ENCODE assay signal across 17 cellular contexts in the genomic region with DNA sequence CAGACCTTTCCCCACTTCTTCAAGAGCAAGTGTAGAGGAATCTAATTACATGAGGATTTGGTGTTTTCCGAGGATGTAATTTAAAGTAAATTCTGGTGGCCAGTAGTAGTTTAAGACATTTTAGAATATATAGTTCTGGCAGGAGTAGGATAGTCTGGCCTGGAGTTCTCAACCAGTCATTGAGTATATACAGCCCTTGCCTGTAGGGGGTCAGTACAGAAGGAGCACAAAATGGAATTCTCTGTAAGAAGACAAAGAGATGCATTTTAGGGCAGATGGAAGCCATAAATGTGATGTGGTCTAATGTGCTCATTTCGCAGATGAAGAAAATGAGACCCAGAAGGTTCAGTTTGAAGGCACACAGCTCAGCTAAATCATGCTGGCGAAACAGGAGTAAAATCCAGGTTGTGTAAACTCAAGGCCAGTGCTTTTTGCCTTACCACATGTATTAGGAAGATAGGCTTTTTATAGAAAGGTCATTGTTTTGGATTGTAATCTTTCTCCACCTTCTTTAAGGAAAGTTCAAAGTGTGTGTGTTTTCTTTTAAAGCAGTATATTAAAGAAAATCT. TPM values are rescaled to one million over a fixed set of nuclear protein-coding genes. Genes with fewer than 3 reads are reported as not detected.
DNase-seq lines count a peak whose midpoint lies in the region; ATAC-seq and TF ChIP-seq lines count a peak whose summit lies in the region.
"Had no signal": no experiment of that assay in that cellular context is flagged by ENCODE, and none has a peak within 500 bp of the region (broad histone marks: within the 10 kb centered on the region; RNA-seq: fewer than 3 reads in every experiment).

No MANE protein-coding gene starts in this region.

- H3K27ac ChIP-seq in AG04450 (ENCODE audit: low read depth, low read length), result no peak overlapping the region
- H3K27ac ChIP-seq in mesendoderm (ENCODE audit: low read depth, low read length), result no peak overlapping the region
- H3K27ac ChIP-seq: SJSA1, uterus had no signal

- no peaks in the 10 kb centered on the region for H3K4me1 ChIP-seq in mesendoderm (ENCODE audit: control insufficient read depth, low read depth, low read length)
- H3K4me1 ChIP-seq: SJSA1 had no signal

- TF ChIP-seq CTCF in AG04450 (IDR thresholded peaks at IDR 0.05; ENCODE audit: low read depth, low read length) (0 out of 2 replicates have a peak, but pooled peaks have one; percentile 15), choroid plexus epithelial cell (conservative IDR thresholded peaks at IDR 0.05; ENCODE audit: low read depth, low read length) (peak; percentile 39)

- peaks cover 3% of the 10 kb centered on the region for H3K79me1 ChIP-seq in mesendoderm (ENCODE audit: low read length)

- H3K27me3 ChIP-seq in AG04450 (ENCODE audit: control insufficient read depth, insufficient read depth, low read length) (no peaks in the 10 kb centered on the region), mesendoderm (ENCODE audit: insufficient read depth, low read length, poor library complexity) (no peaks in the 10 kb centered on the region)
- H3K27me3 ChIP-seq: SJSA1, uterus had no signal

- no peak overlapping the region for H2BK120ac ChIP-seq in mesendoderm (ENCODE audit: low read depth, low read length)

- H3K23ac ChIP-seq in mesendoderm (ENCODE audit: low read length), result no peak overlapping the region

- no peak for ATAC-seq in HG03565 (IDR thresholded peaks at IDR 0.05; ENCODE audit: unreplicated experiment)
- ATAC-seq: stimulated activated naive CD8-positive, alpha-beta T cell treated with anti-CD3 and anti-CD28 coated beads, Interleukin-15, amount 100 ng/mL, for 72 hours had no signal

- no peak overlapping the region for H2AK5ac ChIP-seq in mesendoderm (ENCODE audit: low read length)

- DNase-seq in AG04450 (ENCODE audit: low read depth, low spot score) (no peak), Kasumi-1 (lab: John Stamatoyannopoulos, UW) (peak; percentile 18), choroid plexus epithelial cell (ENCODE audit: low read depth) (no peak), mesendoderm (peak; percentile 35), medulla oblongata (ENCODE audit: extremely low spot score) (no peak), NCI-H2107 treated with DMSO at 0.1 percent for 48 hours (lab: John Stamatoyannopoulos, UW; ENCODE audit: unreplicated experiment) (no peak), D341Med (ENCODE audit: low spot score) (no peak)
- DNase-seq: activated CD4-positive, alpha-beta T cell treated with anti-CD3 and anti-CD28 coated beads for 4 hours; activated CD8-positive, alpha-beta memory T cell treated with anti-CD3 and anti-CD28 coated beads, Interleukin-2, amount 50 U/mL, for 48 hours; GOT3; NCI-H146; retina; stimulated activated naive CD8-positive, alpha-beta T cell treated with anti-CD3 and anti-CD28 coated beads, Interleukin-15, amount 100 ng/mL, for 72 hours; uterus had no signal

- no peak overlapping the region for H3K18ac ChIP-seq in mesendoderm (ENCODE audit: low read length)

- H3K4ac ChIP-seq in mesendoderm (ENCODE audit: low read depth, low read length), result no peak overlapping the region

- no peaks in the 10 kb centered on the region for H3K9me3 ChIP-seq in AG04450 (ENCODE audit: control insufficient read depth, insufficient read depth, low read length)
- H3K9me3 ChIP-seq: SJSA1, uterus had no signal

- no CpG with 5 or more reads among the region's 3 CpGs for WGBS in mesendoderm (ENCODE audit: extremely low coverage, insufficient coverage, low lambda C conversion rate)

- H4K8ac ChIP-seq in mesendoderm (ENCODE audit: low read depth, low read length), result no peak overlapping the region

- H3K4me2 ChIP-seq in mesendoderm (ENCODE audit: low read length), result no peak overlapping the region

- H2BK15ac ChIP-seq in mesendoderm (replicated peaks; ENCODE audit: low read depth), result no peak overlapping the region

- H3K56ac ChIP-seq in mesendoderm (ENCODE audit: low read length), result no peak overlapping the region

- peaks cover 47% of the 10 kb centered on the region for H3K79me2 ChIP-seq in mesendoderm (ENCODE audit: control insufficient read depth, insufficient read depth, low read length)

- no peak overlapping the region for H3K9ac ChIP-seq in mesendoderm (ENCODE audit: low read length)

- POLR2A ChIA-PET in AG04450 (lab: Yijun Ruan, JAX), result no interaction called here

- H3K36me3 ChIP-seq in mesendoderm (ENCODE audit: control insufficient read depth, insufficient read depth, low read length), result no peaks in the 10 kb centered on the region
- H3K36me3 ChIP-seq: SJSA1, uterus had no signal

- CTCF ChIA-PET in AG04450 (lab: Charles Lee), result no interaction called here

- no peak overlapping the region for H4K5ac ChIP-seq in mesendoderm (ENCODE audit: low read length)

- H3K4me3 ChIP-seq in AG04450 (ENCODE audit: low read depth, low read length) (no peak overlapping the region), choroid plexus epithelial cell (ENCODE audit: low read depth, low read length) (no peak overlapping the region), mesendoderm (ENCODE audit: low read length) (no peak overlapping the region)
- H3K4me3 ChIP-seq: lung, SJSA1, uterus had no signal

- H2BK5ac ChIP-seq in mesendoderm (ENCODE audit: low read length), result no peak overlapping the region

RNA-seq across cellular contexts. Expression of a gene that starts 29.6 kb away (rescaled TPM):
- polyA plus RNA-seq in AG04450 (2011; rRNA removed), result 157 and 165 TPM in 2 replicates
- polyA minus RNA-seq in AG04450 (2011; rRNA and poly(A)+ RNA removed), result 335 and 377 TPM in 2 replicates
- 119 TPM for polyA plus RNA-seq in mesendoderm (2013, experiment 1 of 2)
- polyA plus RNA-seq in mesendoderm (2013, experiment 2 of 2), result 114 TPM

Comparison
In these comparisons a context has a peak if more than half of its experiments do, and no peak if none do; other contexts are left out.
1. DNase-seq: peak in Kasumi-1 (2 of 2) and mesendoderm (single experiment); none in AG04450 (single experiment), choroid plexus epithelial cell (single experiment), medulla oblongata (single experiment), NCI-H2107 treated with DMSO at 0.1 percent for 48 hours (single experiment) and D341Med (single experiment).